Comparison of ENCODE assay signal across 25 cellular contexts in the genomic region with DNA sequence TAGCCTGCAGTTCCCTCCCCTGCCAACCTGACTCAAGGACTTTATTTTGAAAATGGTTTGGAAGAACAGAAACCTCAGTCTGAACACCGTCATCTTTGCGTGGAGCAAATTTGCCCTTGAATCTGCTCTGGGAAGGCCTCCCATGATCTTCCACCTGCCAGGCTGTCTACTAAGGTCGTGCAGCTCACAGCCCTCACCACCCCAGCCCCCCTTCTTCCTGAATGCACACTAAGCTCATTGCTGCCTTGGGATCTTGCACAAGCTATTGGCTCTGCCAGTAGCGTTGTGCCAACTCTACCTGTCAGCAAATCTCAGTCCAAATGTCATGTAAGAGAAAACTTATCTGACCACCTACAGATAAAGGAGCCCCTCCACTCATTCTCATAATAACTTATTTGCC.
DNase-seq lines count a peak whose midpoint lies in the region; ATAC-seq, FAIRE-seq and TF ChIP-seq lines count a peak whose summit lies in the region.
"Had no signal": no experiment of that assay in that cellular context is flagged by ENCODE, and none has a peak within 500 bp of the region (broad histone marks: within the 10 kb centered on the region; RNA-seq: fewer than 3 reads in every experiment).

No MANE protein-coding gene starts in this region.

- no peak overlapping the region for H3K4me2 ChIP-seq in GM23338

- H3K27me3 ChIP-seq in GM23338 (ENCODE audit: insufficient read depth) (no peaks in the 10 kb centered on the region), body of pancreas (no peaks in the 10 kb centered on the region), pancreas (no peaks in the 10 kb centered on the region)
- H3K27me3 ChIP-seq: BE2C, Peyer's patch had no signal

- no peaks in the 10 kb centered on the region; the same call in 1 of the 2 replicates for H4K20me1 ChIP-seq in GM23338 (replicated peaks; ENCODE audit: insufficient read depth)

- H3K27ac ChIP-seq in GM23338 (ENCODE audit: low read depth) (no peak overlapping the region), body of pancreas (no peak overlapping the region), pancreas (no peak overlapping the region)
- H3K27ac ChIP-seq: Peyer's patch, SK-N-MC had no signal

- H3K9me3 Mint-ChIP-seq in GM23338 = no peaks in the 10 kb centered on the region

- H3K9me3 ChIP-seq in body of pancreas (no peaks in the 10 kb centered on the region), pancreas (no peaks in the 10 kb centered on the region)
- H3K9me3 ChIP-seq: BE2C, Peyer's patch had no signal

- H2AFZ ChIP-seq in GM23338 = no peak overlapping the region

- ATAC-seq in GM23338 = peak; percentile 54; the same call in 2 of the 3 replicates
- peak; percentile 83 for ATAC-seq in body of pancreas
- ATAC-seq in pancreas = peak; percentile 63 to 82 (median 68)
- ATAC-seq in GM21723 (IDR thresholded peaks at IDR 0.05; ENCODE audit: unreplicated experiment) = no peak

- H3K4me3 Mint-ChIP-seq in GM23338 = no peak overlapping the region
- H3K4me3 Mint-ChIP-seq: CD4-positive, CD25-positive, alpha-beta regulatory T cell had no signal

- 26 to 40% methylated on average over 4 of the region's 4 CpGs for WGBS in body of pancreas, 2 donors
- WGBS in pancreas, 2 donors = 25 to 26% methylated on average over 4 of the region's 4 CpGs

- no peak for FAIRE-seq in pancreas (lab: Jason Lieb, UNC)
- FAIRE-seq: GM12891, GM19239 had no signal

- TF ChIP-seq CTCF in GM23338 (conservative IDR thresholded peaks at IDR 0.05; ENCODE audit: low read depth in 2 of 2) (no peak), body of pancreas (IDR thresholded peaks at IDR 0.05) (no peak), pancreas (IDR thresholded peaks at IDR 0.05) (no peak)

- H3K36me3 Mint-ChIP-seq in GM23338 (ENCODE audit: low read depth) = peaks cover 4% of the 10 kb centered on the region; the same call in 1 of the 3 replicates
- H3K36me3 Mint-ChIP-seq: CD4-positive, CD25-positive, alpha-beta regulatory T cell had no signal

- no peaks in the 10 kb centered on the region; the same call in 2 of the 3 replicates for H3K4me1 Mint-ChIP-seq in GM23338
- H3K4me1 Mint-ChIP-seq: CD4-positive, CD25-positive, alpha-beta regulatory T cell had no signal

- H3K27ac Mint-ChIP-seq in GM23338 = no peak overlapping the region
- H3K27ac Mint-ChIP-seq: CD4-positive, CD25-positive, alpha-beta regulatory T cell had no signal

- H3K27me3 Mint-ChIP-seq in GM23338 (ENCODE audit: insufficient read depth, low read depth, poor library complexity) = peaks cover 4% of the 10 kb centered on the region

- 0 out of 2 replicates have a peak, but pooled peaks cover 7% of the 10 kb centered on the region for H3K9me2 ChIP-seq in GM23338 (ENCODE audit: insufficient read depth)

- intact Hi-C loops in body of pancreas (cut with DNase I) (no loop called here), pancreas (cut with DNase I) (no loop called here)

- no peaks in the 10 kb centered on the region for H3K79me2 ChIP-seq in GM23338 (replicated peaks; ENCODE audit: insufficient read depth)

- no peaks in the 10 kb centered on the region for H3F3A ChIP-seq in GM23338 (replicated peaks; ENCODE audit: low read depth)

- H3K36me3 ChIP-seq in GM23338 (ENCODE audit: insufficient read depth) (no peaks in the 10 kb centered on the region), body of pancreas (replicated peaks in 1 of 2; ENCODE audit: insufficient read depth in 1 of 2, low read depth in 2 of 2) (no peaks in the 10 kb centered on the region), pancreas (no peaks in the 10 kb centered on the region)
- H3K36me3 ChIP-seq: BE2C, Peyer's patch had no signal

- DNase-seq in NCI-H2227 (lab: John Stamatoyannopoulos, UW; ENCODE audit: unreplicated experiment) = peak; percentile 18
- no peak for DNase-seq in NCI-H2227 treated with DMSO at 0.1 percent for 48 hours (lab: John Stamatoyannopoulos, UW)
- no peak for DNase-seq in GM23338 (ENCODE audit: low spot score)
- DNase-seq in body of pancreas = peak; percentile 38 to 61 (median 50)
- peak in 3 of 6 donors; percentile 14 to 29 (median 23) for DNase-seq in pancreas
- DNase-seq in NK-92 treated with Interleukin-12 subunit alpha and Interleukin-12 subunit beta, amount 100 ng/mL, for 24 hours (lab: John Stamatoyannopoulos, UW) = no peak
- no peak for DNase-seq in SIG-M5 treated with dmso at 0.1 percent for 504 hours (lab: John Stamatoyannopoulos, UW; ENCODE audit: unreplicated experiment)
- DNase-seq: 8988T; BE2C; CD4-positive, CD25-positive, alpha-beta regulatory T cell; COR-L47; DMS153; EL; GOT3; Kasumi-1; MM.1S; NCI-H1092; NCI-H1436 treated with DMSO at 0.1 percent for 48 hours; NCI-H2029; NCI-H510A treated with DMSO at 0.1 percent for 48 hours; Peyer's patch had no signal

- H3K4me3 ChIP-seq in GM23338 (no peak overlapping the region), body of pancreas (no peak overlapping the region), pancreas (no peak overlapping the region)
- H3K4me3 ChIP-seq: Peyer's patch, SK-N-MC had no signal

- no peak for TF ChIP-seq POLR2A in body of pancreas (IDR thresholded peaks at IDR 0.05)

- H3K4me1 ChIP-seq in GM23338 (ENCODE audit: insufficient read depth) (peaks cover 2% of the 10 kb centered on the region; the same call in 1 of the 2 replicates), body of pancreas (peaks cover 20% of the 10 kb centered on the region), pancreas (peaks cover 0 to 26% (median 6%) of the 10 kb centered on the region in 3 donors)
- H3K4me1 ChIP-seq: BE2C, Peyer's patch had no signal

TF ChIP-seq in GM23338, 12 proteins besides CTCF, POLR2A, EP300 and RAD21:
- no peak for TF ChIP-seq POLR2AphosphoS5 (IDR thresholded peaks at IDR 0.05; ENCODE audit: low read depth)
- TF ChIP-seq, protein P1, sequence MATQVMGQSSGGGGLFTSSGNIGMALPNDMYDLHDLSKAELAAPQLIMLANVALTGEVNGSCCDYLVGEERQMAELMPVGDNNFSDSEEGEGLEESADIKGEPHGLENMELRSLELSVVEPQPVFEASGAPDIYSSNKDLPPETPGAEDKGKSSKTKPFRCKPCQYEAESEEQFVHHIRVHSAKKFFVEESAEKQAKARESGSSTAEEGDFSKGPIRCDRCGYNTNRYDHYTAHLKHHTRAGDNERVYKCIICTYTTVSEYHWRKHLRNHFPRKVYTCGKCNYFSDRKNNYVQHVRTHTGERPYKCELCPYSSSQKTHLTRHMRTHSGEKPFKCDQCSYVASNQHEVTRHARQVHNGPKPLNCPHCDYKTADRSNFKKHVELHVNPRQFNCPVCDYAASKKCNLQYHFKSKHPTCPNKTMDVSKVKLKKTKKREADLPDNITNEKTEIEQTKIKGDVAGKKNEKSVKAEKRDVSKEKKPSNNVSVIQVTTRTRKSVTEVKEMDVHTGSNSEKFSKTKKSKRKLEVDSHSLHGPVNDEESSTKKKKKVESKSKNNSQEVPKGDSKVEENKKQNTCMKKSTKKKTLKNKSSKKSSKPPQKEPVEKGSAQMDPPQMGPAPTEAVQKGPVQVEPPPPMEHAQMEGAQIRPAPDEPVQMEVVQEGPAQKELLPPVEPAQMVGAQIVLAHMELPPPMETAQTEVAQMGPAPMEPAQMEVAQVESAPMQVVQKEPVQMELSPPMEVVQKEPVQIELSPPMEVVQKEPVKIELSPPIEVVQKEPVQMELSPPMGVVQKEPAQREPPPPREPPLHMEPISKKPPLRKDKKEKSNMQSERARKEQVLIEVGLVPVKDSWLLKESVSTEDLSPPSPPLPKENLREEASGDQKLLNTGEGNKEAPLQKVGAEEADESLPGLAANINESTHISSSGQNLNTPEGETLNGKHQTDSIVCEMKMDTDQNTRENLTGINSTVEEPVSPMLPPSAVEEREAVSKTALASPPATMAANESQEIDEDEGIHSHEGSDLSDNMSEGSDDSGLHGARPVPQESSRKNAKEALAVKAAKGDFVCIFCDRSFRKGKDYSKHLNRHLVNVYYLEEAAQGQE (IDR thresholded peaks at IDR 0.05; ENCODE audit: unreplicated experiment) = no peak
- TF ChIP-seq CREB1 (CRISPR knock-in tag; IDR thresholded peaks at IDR 0.05; ENCODE audit: low read depth) = no peak

Comparison
In these comparisons a context has a peak if more than half of its experiments do, and no peak if none do; other contexts are left out.
1. DNase-seq: peak in NCI-H2227 (single experiment) and body of pancreas (4 of 4); none in NCI-H2227 treated with DMSO at 0.1 percent for 48 hours (single experiment), GM23338 (single experiment), NK-92 treated with Interleukin-12 subunit alpha and Interleukin-12 subunit beta, amount 100 ng/mL, for 24 hours (single experiment) and SIG-M5 treated with dmso at 0.1 percent for 504 hours (single experiment).